10 cellular contexts compared by ENCODE assay signal in the genomic region with DNA sequence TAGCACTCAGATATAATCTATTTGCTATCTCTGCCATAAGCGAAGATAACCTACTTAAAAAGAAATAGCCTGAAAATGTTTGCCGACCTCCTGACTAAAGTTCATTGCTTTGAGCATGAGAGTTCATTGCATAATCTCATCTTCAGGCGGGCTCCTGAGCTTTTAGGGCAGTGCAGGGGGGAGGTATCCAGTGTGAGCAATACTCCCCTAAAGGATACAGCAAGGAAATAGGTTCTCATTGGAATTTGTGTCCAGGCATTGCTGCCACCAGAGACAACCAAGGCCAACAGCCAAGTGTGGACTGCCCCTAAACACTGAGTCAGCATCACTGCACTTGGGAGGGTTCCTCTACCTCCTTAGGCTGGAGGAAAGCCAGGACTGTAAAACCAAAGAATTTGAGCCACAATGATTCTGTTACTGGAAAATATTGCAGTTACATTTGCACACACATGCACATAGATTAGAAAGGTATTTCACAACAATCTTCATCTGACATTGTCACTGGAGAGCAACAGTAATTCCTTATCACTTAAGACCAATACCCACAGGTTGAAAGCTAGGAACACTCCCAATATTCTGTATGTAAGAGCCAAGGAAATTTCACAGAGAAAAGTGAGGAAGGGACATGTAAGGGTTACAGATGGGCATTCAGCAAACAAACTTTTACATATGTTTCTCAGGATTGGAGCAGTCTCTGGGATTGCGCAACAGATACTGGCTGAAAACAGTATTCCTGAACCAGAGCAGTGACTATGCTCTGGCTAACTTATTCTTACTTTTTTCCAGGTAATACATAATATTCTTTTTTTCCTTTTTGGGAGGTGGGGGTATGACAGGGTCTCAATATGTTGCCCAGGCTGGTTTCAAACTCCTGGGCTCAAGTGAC.
DNase-seq lines count a peak whose midpoint lies in the region; ATAC-seq and TF ChIP-seq lines count a peak whose summit lies in the region.
"Had no signal": no experiment of that assay in that cellular context is flagged by ENCODE, and none has a peak within 500 bp of the region (broad histone marks: within the 10 kb centered on the region; RNA-seq: fewer than 3 reads in every experiment).

No MANE protein-coding gene starts in this region.

- H3K9me3 ChIP-seq in mammary epithelial cell (replicated peaks; ENCODE audit: insufficient read depth, low read length) = no peaks in the 10 kb centered on the region

- peak; percentile 83 for ATAC-seq in left colon
- no peak for ATAC-seq in GM18873 (IDR thresholded peaks at IDR 0.05; ENCODE audit: low FRiP score, unreplicated experiment)

- TF ChIP-seq CTCF in mammary epithelial cell (conservative IDR thresholded peaks at IDR 0.05 in 1 of 2, IDR thresholded peaks at IDR 0.05 in 1 of 2; ENCODE audit: extremely low read depth in 1 of 2, insufficient read depth in 1 of 2, low read depth in 1 of 2, low read length in 2 of 2) = peak in 1 of 2 donors; percentile 3
- TF ChIP-seq CTCF in nephron progenitor cell (IDR thresholded peaks at IDR 0.05) = no peak

- no peaks in the 10 kb centered on the region for H3K4me1 Mint-ChIP-seq in nephron progenitor cell
- H3K4me1 Mint-ChIP-seq: B cell had no signal

- WGBS in mammary epithelial cell (ENCODE audit: low coverage, missing lambda C conversion rate) = 97% methylated on average over 4 of the region's 4 CpGs

- CTCF ChIA-PET in mammary epithelial cell (lab: Charles Lee; ENCODE audit: low non-redundant PET) = no interaction called here

- no peak overlapping the region for H3K9ac ChIP-seq in mammary epithelial cell (ENCODE audit: insufficient read depth, low read length)

- no peaks in the 10 kb centered on the region for H4K20me1 ChIP-seq in mammary epithelial cell (ENCODE audit: insufficient read depth, low read length)

- H3K79me2 ChIP-seq in mammary epithelial cell (ENCODE audit: insufficient read depth, low read length) = no peaks in the 10 kb centered on the region

- H3K27ac ChIP-seq in mammary epithelial cell (ENCODE audit: insufficient read depth, low read depth, low read length) = no peak overlapping the region

- H3K36me3 ChIP-seq in mammary epithelial cell (ENCODE audit: insufficient read depth, low read length) = no peaks in the 10 kb centered on the region

- H3K4me2 ChIP-seq in mammary epithelial cell (ENCODE audit: insufficient read depth, low read depth, low read length) = no peak overlapping the region

- no peaks in the 10 kb centered on the region for H3K27me3 ChIP-seq in mammary epithelial cell (ENCODE audit: insufficient read depth, low read length)

- in situ Hi-C loops in mammary epithelial cell (cut with MboI; ENCODE audit: low sequenced_read_pairs in 2 of 2) = no loop called here

- dilution Hi-C loops in mammary epithelial cell (cut with HindIII; ENCODE audit: low sequenced_read_pairs) = no loop called here

- no peaks in the 10 kb centered on the region for H3K27me3 Mint-ChIP-seq in nephron progenitor cell (ENCODE audit: low read depth, poor library complexity)
- H3K27me3 Mint-ChIP-seq: B cell had no signal

- peaks cover under 1% of the 10 kb centered on the region for H3K9me3 Mint-ChIP-seq in nephron progenitor cell

- H3K4me3 Mint-ChIP-seq in nephron progenitor cell = no peak overlapping the region
- H3K4me3 Mint-ChIP-seq: B cell had no signal

- H3K4me1 ChIP-seq in mammary epithelial cell (ENCODE audit: insufficient read depth, low read length) = peaks cover 8% of the 10 kb centered on the region

- H3K27ac Mint-ChIP-seq in nephron progenitor cell = no peak overlapping the region
- H3K27ac Mint-ChIP-seq: B cell had no signal

- no peaks in the 10 kb centered on the region for H3K36me3 Mint-ChIP-seq in nephron progenitor cell (ENCODE audit: low read depth)

- no peak overlapping the region for H2AFZ ChIP-seq in mammary epithelial cell (ENCODE audit: low read depth, low read length)

- peak; percentile 92 for DNase-seq in A172 (ENCODE audit: low spot score)
- peak; percentile 53 for DNase-seq in HuH-7.5 (ENCODE audit: low spot score)
- DNase-seq in mammary epithelial cell = peak; percentile 66
- DNase-seq in left colon = peak; percentile 10 to 59
- no peak for DNase-seq in nephron progenitor cell
- no peak for DNase-seq in islet precursor cell
- DNase-seq in NCI-H1417 (lab: John Stamatoyannopoulos, UW) = no peak
- DNase-seq: NCI-H1436 treated with DMSO at 0.1 percent for 48 hours had no signal

- no TSS peak for BruUV-seq in mammary epithelial cell (replicated peaks; lab: Mats Ljungman, UMichigan)

- no peak overlapping the region for H3K4me3 ChIP-seq in mammary epithelial cell (replicated peaks in 1 of 3; ENCODE audit: insufficient read depth in 1 of 3, low read depth in 2 of 3, low read length in 3 of 3)

- intact Hi-C loops in mammary epithelial cell (cut with micrococcal nuclease) (no loop called here), left colon (cut with DNase I, micrococcal nuclease) (no loop called here)

Comparison
In these comparisons a context has a peak if more than half of its experiments do, and no peak if none do; other contexts are left out.
1. DNase-seq: peak in A172 (single experiment), HuH-7.5 (single experiment), mammary epithelial cell (single experiment) and left colon (2 of 2); none in nephron progenitor cell (single experiment), islet precursor cell (single experiment) and NCI-H1417 (0 of 3).